20 cellular contexts compared by ENCODE assay signal in genomic region chr12:89073659-89074058, GRCh38.
"Had no signal": no experiment of that assay in that cellular context is flagged by ENCODE, and none has a peak within 500 bp of the region (broad histone marks: within the 10 kb centered on the region; RNA-seq: fewer than 3 reads in every experiment).

No MANE protein-coding gene starts in this region.

- H3K27ac Mint-ChIP-seq: activated naive CD8-positive, alpha-beta T cell; effector memory CD8-positive, alpha-beta T cell; natural killer cell; stimulated activated naive CD8-positive, alpha-beta T cell treated with anti-CD3 and anti-CD28 coated beads, Interleukin-15, Interleukin-2, amounts not matched to agents 100 ng/mL and 50 ng/mL, for 24 hours; WTC11 had no signal

- H3K4me3 Mint-ChIP-seq: activated CD4-positive, alpha-beta memory T cell treated with anti-CD3 and anti-CD28 coated beads for 36 hours; activated naive CD8-positive, alpha-beta T cell; effector memory CD8-positive, alpha-beta T cell; natural killer cell; stimulated activated naive CD8-positive, alpha-beta T cell treated with anti-CD3 and anti-CD28 coated beads, Interleukin-15, Interleukin-2, amounts not matched to agents 100 ng/mL and 50 ng/mL, for 24 hours; WTC11 had no signal

- H3K27ac ChIP-seq: adrenal gland, colonic mucosa, dorsolateral prefrontal cortex, esophagus muscularis mucosa, ovary, tibial artery had no signal

- H3K9me3 Mint-ChIP-seq: activated CD4-positive, alpha-beta memory T cell treated with anti-CD3 and anti-CD28 coated beads for 36 hours; effector memory CD8-positive, alpha-beta T cell; natural killer cell; WTC11 had no signal

- H3K4me1 Mint-ChIP-seq: natural killer cell had no signal

- ATAC-seq: effector memory CD8-positive, alpha-beta T cell; left ventricle myocardium superior; natural killer cell; WTC11 had no signal

- H3K36me3 Mint-ChIP-seq: activated CD4-positive, alpha-beta memory T cell treated with anti-CD3 and anti-CD28 coated beads for 36 hours; activated naive CD8-positive, alpha-beta T cell; natural killer cell; WTC11 had no signal

- DNase-seq: activated CD4-positive, alpha-beta T cell treated with anti-CD3 and anti-CD28 coated beads for 4 hours; adrenal gland; colonic mucosa; dorsolateral prefrontal cortex; effector memory CD8-positive, alpha-beta T cell; hypothalamus; left ventricle myocardium superior; mammary epithelial cell; midbrain; natural killer cell; ovary; right cardiac atrium; stimulated activated CD4-positive, alpha-beta T cell treated with anti-CD3 and anti-CD28 coated beads, Interleukin-12 subunit alpha, Interleukin-12 subunit beta, amount 100 ng/mL, for 4 hours; substantia nigra; tibial artery had no signal

- H3K27me3 Mint-ChIP-seq: activated CD4-positive, alpha-beta memory T cell treated with anti-CD3 and anti-CD28 coated beads for 36 hours; activated naive CD8-positive, alpha-beta T cell; effector memory CD8-positive, alpha-beta T cell; stimulated activated naive CD8-positive, alpha-beta T cell treated with anti-CD3 and anti-CD28 coated beads, Interleukin-15, Interleukin-2, amounts not matched to agents 100 ng/mL and 50 ng/mL, for 24 hours had no signal
